Comparison of ENCODE assay signal across 10 cellular contexts in the genomic region with DNA sequence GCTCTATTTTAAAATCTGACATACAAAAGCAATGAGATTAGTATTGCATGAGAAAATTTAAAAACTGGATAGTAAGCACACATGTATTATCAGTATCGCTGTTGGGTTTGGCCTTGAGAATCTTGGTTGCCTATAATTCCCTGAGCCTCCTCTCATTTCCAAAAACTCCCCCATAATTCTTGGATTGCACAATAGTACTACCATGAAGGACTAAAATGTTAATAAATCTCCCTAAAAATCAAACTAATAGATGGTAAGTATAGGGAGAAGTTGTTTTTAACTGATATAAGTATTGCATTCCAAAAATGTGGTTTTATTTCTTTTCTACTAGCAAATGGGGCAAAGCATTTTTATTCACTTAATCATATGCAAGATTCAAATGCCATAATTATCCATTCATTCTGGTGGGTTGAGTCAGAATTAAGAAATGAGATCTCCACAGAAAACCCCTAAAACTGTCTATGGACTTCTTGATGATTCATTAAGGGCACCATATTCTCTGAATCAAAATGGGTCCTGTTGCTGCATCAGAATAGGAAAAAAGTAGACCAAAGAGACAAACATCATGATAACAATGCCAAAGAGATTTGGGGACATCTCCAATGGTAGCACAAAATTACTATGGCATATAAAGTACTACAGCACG. TPM values are rescaled to one million over a fixed set of nuclear protein-coding genes. Genes with fewer than 3 reads are reported as not detected.
A peak's percentile ranks its signal among the peaks of the same experiment; 100 is the strongest.
DNase-seq lines count a peak whose midpoint lies in the region; ATAC-seq, FAIRE-seq and TF ChIP-seq lines count a peak whose summit lies in the region.
"Had no signal": no experiment of that assay in that cellular context is flagged by ENCODE, and none has a peak within 500 bp of the region (broad histone marks: within the 10 kb centered on the region; RNA-seq: fewer than 3 reads in every experiment).

No MANE protein-coding gene starts in this region.

- H3K9me3 Mint-ChIP-seq in CD4-positive, alpha-beta T cell = no peaks in the 10 kb centered on the region
- no peaks in the 10 kb centered on the region for H3K9me3 Mint-ChIP-seq in osteocyte (ENCODE audit: unreplicated experiment)

- CTCF ChIA-PET in CD4-positive, alpha-beta T cell (lab: Charles Lee) = interaction anchor here (1.0 kb wide), 1 partner anchor 9 kb away, joined by 3 read pairs; no protein-coding TSS in a partner anchor

- no peak overlapping the region for H3K27ac ChIP-seq in CD4-positive, alpha-beta T cell (ENCODE audit: low read depth, low read length)

- DNase-seq in CD4-positive, alpha-beta T cell = no peak
- peak; percentile 33 for DNase-seq in NCI-H226
- peak; percentile 48 for DNase-seq in bronchial epithelial cell (ENCODE audit: low read depth)
- no peak for DNase-seq in osteocyte (ENCODE audit: extremely low spot score, unreplicated experiment)
- no peak for DNase-seq in central memory CD4-positive, alpha-beta T cell
- DNase-seq: NCI-H2029 treated with DMSO at 0.1 percent for 48 hours had no signal

- no peaks in the 10 kb centered on the region for H3K27me3 ChIP-seq in CD4-positive, alpha-beta T cell (ENCODE audit: control insufficient read depth, insufficient read depth, low read length)
- H3K27me3 ChIP-seq in bronchial epithelial cell (ENCODE audit: control insufficient read depth, insufficient read depth, low read length) = no peaks in the 10 kb centered on the region

- H3K4me3 ChIP-seq in bronchial epithelial cell (ENCODE audit: low read depth, low read length) = no peak overlapping the region

- no peak for ATAC-seq in CD4-positive, alpha-beta T cell (ENCODE audit: poor library complexity)
- ATAC-seq in GM21526 (IDR thresholded peaks at IDR 0.05; ENCODE audit: low FRiP score, unreplicated experiment) (no peak), HG03571 (IDR thresholded peaks at IDR 0.05; ENCODE audit: unreplicated experiment) (no peak), HG02678 (IDR thresholded peaks at IDR 0.05; ENCODE audit: unreplicated experiment) (no peak)
- ATAC-seq: Right ventricle myocardium inferior had no signal

- no peaks in the 10 kb centered on the region for H3K27me3 Mint-ChIP-seq in CD4-positive, alpha-beta T cell
- H3K27me3 Mint-ChIP-seq in osteocyte (ENCODE audit: unreplicated experiment) = no peaks in the 10 kb centered on the region

- H3K36me3 Mint-ChIP-seq in CD4-positive, alpha-beta T cell (ENCODE audit: low read depth) = peaks cover 19% of the 10 kb centered on the region
- H3K36me3 Mint-ChIP-seq in osteocyte (ENCODE audit: unreplicated experiment) = no peaks in the 10 kb centered on the region

- H3K9me3 ChIP-seq in CD4-positive, alpha-beta T cell (ENCODE audit: control insufficient read depth, low read length) = no peaks in the 10 kb centered on the region

- no peak for FAIRE-seq in bronchial epithelial cell (lab: Jason Lieb, UNC)

- peaks cover 21% of the 10 kb centered on the region for H3K4me1 Mint-ChIP-seq in CD4-positive, alpha-beta T cell (ENCODE audit: low read depth)
- peaks cover 64% of the 10 kb centered on the region for H3K4me1 Mint-ChIP-seq in osteocyte (ENCODE audit: unreplicated experiment)

- H3K4me3 Mint-ChIP-seq in CD4-positive, alpha-beta T cell = no peak overlapping the region
- H3K4me3 Mint-ChIP-seq in osteocyte (ENCODE audit: unreplicated experiment) = no peak overlapping the region

- intact Hi-C loops in CD4-positive, alpha-beta T cell (cut with DNase I, micrococcal nuclease) = no loop called here

- no peaks in the 10 kb centered on the region for H3K36me3 ChIP-seq in bronchial epithelial cell (ENCODE audit: control insufficient read depth, insufficient read depth, low read length)

- no peak for TF ChIP-seq CTCF in CD4-positive, alpha-beta T cell (IDR thresholded peaks at IDR 0.05)
- no peak for TF ChIP-seq CTCF in bronchial epithelial cell (IDR thresholded peaks at IDR 0.05; ENCODE audit: insufficient read depth, low read length, severe bottlenecking)
- TF ChIP-seq CTCF in osteocyte (IDR thresholded peaks at IDR 0.05) = no peak

- POLR2A ChIA-PET in CD4-positive, alpha-beta T cell (lab: Charles Lee) = no interaction called here

- H3K27ac Mint-ChIP-seq in CD4-positive, alpha-beta T cell = peak overlapping the region; percentile 25
- H3K27ac Mint-ChIP-seq in osteocyte (ENCODE audit: unreplicated experiment) = peak overlapping the region; percentile 92

RNA-seq across cellular contexts. Expression of gene VIM, which starts 10.3 kb away (rescaled TPM):
- total RNA-seq in CD4-positive, alpha-beta T cell = 1,000 to 10,000 TPM; 1,576 to 1,603 TPM
- total RNA-seq in bronchial epithelial cell (25.1 and 115 TPM in 2 replicates), osteocyte (2,114 and 2,178 TPM in 2 replicates)

RNA-seq across cellular contexts. Expression of gene TRDMT1, which starts 16.3 kb away (rescaled TPM):
- total RNA-seq in CD4-positive, alpha-beta T cell = 10 to 100 TPM; 20.3 to 21.3 TPM
- 1.3 and 1.4 TPM in 2 replicates for total RNA-seq in bronchial epithelial cell
- 5.9 and 6.6 TPM in 2 replicates for total RNA-seq in osteocyte

Comparison
In these comparisons a context has a peak if more than half of its experiments do, and no peak if none do; other contexts are left out.
1. DNase-seq: peak in NCI-H226 (single experiment) and bronchial epithelial cell (single experiment); none in CD4-positive, alpha-beta T cell (0 of 10), osteocyte (single experiment) and central memory CD4-positive, alpha-beta T cell (single experiment).
2. RNA of gene VIM, which starts 10.3 kb away (total RNA-seq): 2,114 to 2,178 TPM in osteocyte and 1,576 to 1,603 TPM in CD4-positive, alpha-beta T cell; 25.1 to 115 TPM in bronchial epithelial cell; every median in the first group is over 10 times any median in the second.